9 cellular contexts compared by ENCODE assay signal in genomic region chr1:21783679-21784603, GRCh38. TPM values are rescaled to one million over a fixed set of nuclear protein-coding genes. Genes with fewer than 3 reads are reported as not detected.
A peak's percentile ranks its signal among the peaks of the same experiment; 100 is the strongest.
DNase-seq lines count a peak whose midpoint lies in the region; ATAC-seq, FAIRE-seq and TF ChIP-seq lines count a peak whose summit lies in the region.
"Had no signal": no experiment of that assay in that cellular context is flagged by ENCODE, and none has a peak within 500 bp of the region (broad histone marks: within the 10 kb centered on the region; RNA-seq: fewer than 3 reads in every experiment).

No MANE protein-coding gene starts in this region.

- peaks cover 19% of the 10 kb centered on the region for H3K4me1 Mint-ChIP-seq in activated CD8-positive, alpha-beta T cell treated with anti-CD3 and anti-CD28 coated beads for 36 hours (ENCODE audit: low read depth)

- WGBS in sigmoid colon, 2 donors: 49 to 57% methylated on average over 32 of the region's 32 CpGs

- H3K36me3 ChIP-seq in left ventricle myocardium inferior (no peaks in the 10 kb centered on the region), sigmoid colon (no peaks in the 10 kb centered on the region)

- H3K4me3 Mint-ChIP-seq in activated CD8-positive, alpha-beta T cell treated with anti-CD3 and anti-CD28 coated beads for 36 hours: peak overlapping the region; percentile 90

- TF ChIP-seq CTCF in activated CD8-positive, alpha-beta T cell treated with anti-CD3 and anti-CD28 coated beads for 36 hours (IDR thresholded peaks at IDR 0.05): no peak
- TF ChIP-seq CTCF in left ventricle myocardium inferior (IDR thresholded peaks at IDR 0.05; ENCODE audit: borderline replicate concordance) (no peak), sigmoid colon (IDR thresholded peaks at IDR 0.05) (no peak), GM20000 (IDR thresholded peaks at IDR 0.05; ENCODE audit: extremely low read depth, missing control alignments) (no peak)

- no peaks in the 10 kb centered on the region for H3K27me3 ChIP-seq in left ventricle myocardium inferior (ENCODE audit: low read depth)
- H3K27me3 ChIP-seq in sigmoid colon: no peaks in the 10 kb centered on the region

- TF ChIP-seq POLR2A in sigmoid colon (IDR thresholded peaks at IDR 0.05): no peak

- H3K9me3 Mint-ChIP-seq in activated CD8-positive, alpha-beta T cell treated with anti-CD3 and anti-CD28 coated beads for 36 hours: no peaks in the 10 kb centered on the region

- peak; percentile 89 for FAIRE-seq in HTR-8/SVneo (lab: Jason Lieb, UNC)

- peak overlapping the region; percentile 97 for H3K27ac ChIP-seq in left ventricle myocardium inferior (replicated peaks)
- H3K27ac ChIP-seq in sigmoid colon: peak overlapping the region; percentile 96 to 100 (median 99)

- intact Hi-C loops in activated CD8-positive, alpha-beta T cell treated with anti-CD3 and anti-CD28 coated beads for 36 hours (cut with micrococcal nuclease): no loop called here
- intact Hi-C loops in left ventricle myocardium inferior (cut with micrococcal nuclease) (no loop called here), sigmoid colon (cut with DNase I) (loop anchor here (2.0 to 5.0 kb wide), 2 partner anchors 181 to 243 kb away; no protein-coding TSS in a partner anchor)

- DNase-seq in DMS153 (lab: John Stamatoyannopoulos, UW) (peak; percentile 85), DMS153 treated with DMSO at 0.1 percent for 48 hours (lab: John Stamatoyannopoulos, UW; ENCODE audit: unreplicated experiment) (no peak), HTR-8/SVneo (ENCODE audit: insufficient read length, low spot score) (no peak), left ventricle myocardium inferior (no peak), sigmoid colon (no peak), GM20000 (ENCODE audit: low spot score) (no peak), occipital lobe (lab: John Stamatoyannopoulos, UW) (no peak)
- no peak for DNase-seq in activated CD8-positive, alpha-beta T cell treated with anti-CD3 and anti-CD28 coated beads for 36 hours

- H3K4me3 ChIP-seq in left ventricle myocardium inferior: peak overlapping the region; percentile 85
- H3K4me3 ChIP-seq in sigmoid colon: peak overlapping the region; percentile 84 to 97 (median 94)

- no peaks in the 10 kb centered on the region for H3K27me3 Mint-ChIP-seq in activated CD8-positive, alpha-beta T cell treated with anti-CD3 and anti-CD28 coated beads for 36 hours

- CTCF ChIA-PET in activated CD8-positive, alpha-beta T cell treated with anti-CD3 and anti-CD28 coated beads for 36 hours (lab: Charles Lee): interaction anchor here (2.4 kb wide), 1 partner anchor 22 kb away, joined by 6 read pairs; no protein-coding TSS in a partner anchor

- POLR2A ChIA-PET in activated CD8-positive, alpha-beta T cell treated with anti-CD3 and anti-CD28 coated beads for 36 hours (lab: Charles Lee): interaction anchor here (0.5 to 2.9 kb wide), 10 partner anchors 8 to 240 kb away, joined by 3 to 23 read pairs (median 4); no protein-coding TSS in a partner anchor

- H3K36me3 Mint-ChIP-seq in activated CD8-positive, alpha-beta T cell treated with anti-CD3 and anti-CD28 coated beads for 36 hours (ENCODE audit: low read depth): peaks cover 11% of the 10 kb centered on the region

- peak; percentile 83 for ATAC-seq in activated CD8-positive, alpha-beta T cell treated with anti-CD3 and anti-CD28 coated beads for 36 hours

- peak overlapping the region; percentile 100 for H3K27ac Mint-ChIP-seq in activated CD8-positive, alpha-beta T cell treated with anti-CD3 and anti-CD28 coated beads for 36 hours

- H3K4me1 ChIP-seq in left ventricle myocardium inferior (peaks cover 39% of the 10 kb centered on the region), sigmoid colon (peaks cover 0 to 31% (median 24%) of the 10 kb centered on the region in 4 donors)

- no peak for TF ChIP-seq EP300 in sigmoid colon (IDR thresholded peaks at IDR 0.05)

- no peaks in the 10 kb centered on the region for H3K9me3 ChIP-seq in left ventricle myocardium inferior (replicated peaks)
- H3K9me3 ChIP-seq in sigmoid colon: no peaks in the 10 kb centered on the region

RNA-seq across cellular contexts. Expression of gene USP48, which starts 1.0 kb away (rescaled TPM):
- total RNA-seq in activated CD8-positive, alpha-beta T cell treated with anti-CD3 and anti-CD28 coated beads for 36 hours: 10 to 100 TPM; 72.1 to 72.4 TPM
- 39.1 TPM for total RNA-seq in left ventricle myocardium inferior
- total RNA-seq in sigmoid colon: 10 to 100 TPM; 47.1 to 77.0 (median 50.5) TPM
- polyA plus RNA-seq in sigmoid colon: 10 to 100 TPM; 12.6 to 22.2 (median 16.0) TPM
- total RNA-seq in occipital lobe: 85.8 TPM

RNA-seq across cellular contexts. Expression of gene LDLRAD2, which starts 28.1 kb away (rescaled TPM):
- under 1 TPM in 1 of 2 experiments, not detected in 1; 0.07 TPM for total RNA-seq in activated CD8-positive, alpha-beta T cell treated with anti-CD3 and anti-CD28 coated beads for 36 hours
- total RNA-seq in left ventricle myocardium inferior (not detected), sigmoid colon (1 to 10 TPM in 1 of 4 donors, under 1 TPM in 1, not detected in 2; under 0.01 to 1.4 TPM), occipital lobe (not detected)
- 1 to 10 TPM in 1 of 3 donors, under 1 TPM in 2; under 0.01 to 1.1 (median 0.23) TPM for polyA plus RNA-seq in sigmoid colon
- total RNA-seq: dermis microvascular lymphatic vessel endothelial cell had no signal
